8 cellular contexts compared by ENCODE assay signal in genomic region chrX:19566359-19567141, GRCh38. TPM values are rescaled to one million over a fixed set of nuclear protein-coding genes. Genes with fewer than 3 reads are reported as not detected.
A peak's percentile ranks its signal among the peaks of the same experiment; 100 is the strongest.
DNase-seq lines count a peak whose midpoint lies in the region; ATAC-seq and TF ChIP-seq lines count a peak whose summit lies in the region.

No MANE protein-coding gene starts in this region.

- no peak for TF ChIP-seq CTCF in CD8-positive, alpha-beta T cell (IDR thresholded peaks at IDR 0.05)
- TF ChIP-seq CTCF in NB4 (IDR thresholded peaks at IDR 0.05; ENCODE audit: low read depth, low read length) (no peak), nephron (IDR thresholded peaks at IDR 0.05; ENCODE audit: unreplicated experiment in 3 of 3) (no peak)

- CTCF ChIA-PET in CD8-positive, alpha-beta T cell (lab: Charles Lee), result no interaction called here

- DNase-seq in CD8-positive, alpha-beta T cell, result peak in 1 of 7 experiments; percentile 11
- DNase-seq in NB4 (ENCODE audit: low read depth), result peak; percentile 93
- peak; percentile 60 for DNase-seq in adipocyte (ENCODE audit: low read depth)
- no peak for DNase-seq in HPDE6-E6E7 (ENCODE audit: extremely low spot score)

- POLR2A ChIA-PET in CD8-positive, alpha-beta T cell (lab: Charles Lee), result no interaction called here

- H3K27ac Mint-ChIP-seq in CD8-positive, alpha-beta T cell, result peak overlapping the region; percentile 84
- peak overlapping the region in 2 of 3 experiments; percentile 24 to 62 for H3K27ac Mint-ChIP-seq in nephron

- H3K4me1 Mint-ChIP-seq in CD8-positive, alpha-beta T cell (ENCODE audit: low read depth), result peaks cover 16% of the 10 kb centered on the region
- peaks cover 8% of the 10 kb centered on the region for H3K4me1 Mint-ChIP-seq in nephron

- no peak overlapping the region for H3K27ac ChIP-seq in CD8-positive, alpha-beta T cell (ENCODE audit: low read depth, low read length)

- no peak overlapping the region for H3K4me3 Mint-ChIP-seq in CD8-positive, alpha-beta T cell
- no peak overlapping the region for H3K4me3 Mint-ChIP-seq in nephron

- H3K9me3 ChIP-seq in CD8-positive, alpha-beta T cell (ENCODE audit: low read length), result no peaks in the 10 kb centered on the region
- H3K9me3 ChIP-seq in adipocyte (ENCODE audit: control insufficient read depth, low read length), result no peaks in the 10 kb centered on the region

- no peaks in the 10 kb centered on the region for H3K4me1 ChIP-seq in CD8-positive, alpha-beta T cell (ENCODE audit: insufficient read depth, low read length)
- peaks cover 19% of the 10 kb centered on the region for H3K4me1 ChIP-seq in adipocyte (ENCODE audit: control insufficient read depth, insufficient read depth, low read length)

- H3K36me3 Mint-ChIP-seq in CD8-positive, alpha-beta T cell, result peaks cover 64% of the 10 kb centered on the region
- no peaks in the 10 kb centered on the region for H3K36me3 Mint-ChIP-seq in nephron (ENCODE audit: low read depth)

- H3K9ac ChIP-seq in adipocyte (ENCODE audit: low read length), result no peak overlapping the region

- peaks cover 10% of the 10 kb centered on the region for H3K36me3 ChIP-seq in CD8-positive, alpha-beta T cell (ENCODE audit: insufficient read depth, low read length)
- peaks cover 3% of the 10 kb centered on the region for H3K36me3 ChIP-seq in adipocyte (ENCODE audit: control insufficient read depth, insufficient read depth, low read length, severe bottlenecking)

- no peak for TF ChIP-seq POLR2A in NB4 (IDR thresholded peaks at IDR 0.05; ENCODE audit: extremely low read depth, insufficient read length)

- H3K9me3 Mint-ChIP-seq in CD8-positive, alpha-beta T cell, result no peaks in the 10 kb centered on the region
- H3K9me3 Mint-ChIP-seq in nephron, result peaks cover 5% of the 10 kb centered on the region

- ATAC-seq in CD8-positive, alpha-beta T cell, result peak; percentile 76
- ATAC-seq in GM19467 (IDR thresholded peaks at IDR 0.05; ENCODE audit: unreplicated experiment) (peak; percentile 56), HG02571 (IDR thresholded peaks at IDR 0.05; ENCODE audit: unreplicated experiment) (no peak), GM18517 (IDR thresholded peaks at IDR 0.05; ENCODE audit: unreplicated experiment) (no peak)

- H3K27me3 ChIP-seq in CD8-positive, alpha-beta T cell (ENCODE audit: insufficient read depth, low read length), result no peaks in the 10 kb centered on the region
- no peaks in the 10 kb centered on the region for H3K27me3 ChIP-seq in adipocyte (replicated peaks; ENCODE audit: control insufficient read depth, insufficient read depth, low read length)

- intact Hi-C loops in CD8-positive, alpha-beta T cell (cut with DNase I, micrococcal nuclease), result no loop called here

- no peak overlapping the region for H3K4me3 ChIP-seq in CD8-positive, alpha-beta T cell (ENCODE audit: low read depth, low read length)
- no peak overlapping the region for H3K4me3 ChIP-seq in NB4 (ENCODE audit: low read depth, low read length)
- H3K4me3 ChIP-seq in adipocyte (ENCODE audit: low read length), result no peak overlapping the region

- H3K27me3 Mint-ChIP-seq in CD8-positive, alpha-beta T cell (ENCODE audit: low read depth), result no peaks in the 10 kb centered on the region
- H3K27me3 Mint-ChIP-seq in nephron (ENCODE audit: low read depth), result no peaks in the 10 kb centered on the region

RNA-seq across cellular contexts. Expression of gene MAP3K15, which starts 51.2 kb away (rescaled TPM):
- under 1 TPM in 1 of 2 experiments, not detected in 1; 0.14 TPM for total RNA-seq in CD8-positive, alpha-beta T cell

Comparison
In these comparisons a context has a peak if more than half of its experiments do, and no peak if none do; other contexts are left out.
1. ATAC-seq: peak in CD8-positive, alpha-beta T cell (single experiment) and GM19467 (single experiment); none in HG02571 (single experiment) and GM18517 (single experiment).